In the genomic region with DNA sequence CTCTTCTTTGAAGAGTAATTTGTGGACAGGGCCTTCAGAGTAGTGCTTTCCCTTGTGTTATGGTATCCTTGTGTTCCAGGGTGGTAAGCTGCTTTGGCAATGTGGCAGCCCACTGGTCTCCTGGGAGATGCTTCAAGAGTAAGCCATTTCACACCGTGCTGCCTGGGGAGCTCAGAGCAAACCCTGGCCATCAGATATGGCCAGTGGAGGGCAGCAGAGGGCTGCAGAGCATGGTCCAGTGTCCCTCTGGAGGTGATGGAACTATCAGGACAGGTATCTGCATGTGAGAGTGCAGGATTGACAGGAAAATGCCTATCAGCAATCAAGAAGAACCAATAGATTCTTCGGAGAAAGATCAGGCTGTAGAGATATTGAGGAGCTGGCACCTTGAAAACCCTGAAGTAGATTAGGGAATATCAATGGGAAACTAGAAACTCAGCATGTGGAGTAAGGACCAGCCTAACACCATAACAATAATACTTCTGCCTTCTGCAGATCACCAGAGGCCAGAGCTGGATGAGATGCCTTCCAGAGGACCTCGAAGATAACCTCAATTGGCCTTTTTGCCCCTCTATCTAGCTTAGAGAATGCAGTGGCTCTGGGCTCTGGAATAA, we compare ENCODE assay signal across 7 cellular contexts.
DNase-seq lines count a peak whose midpoint lies in the region; ATAC-seq, FAIRE-seq and TF ChIP-seq lines count a peak whose summit lies in the region.

No MANE protein-coding gene starts in this region.

- FAIRE-seq in bronchial epithelial cell (lab: Jason Lieb, UNC) = peak; percentile 64

- no peaks in the 10 kb centered on the region for H3K9me3 Mint-ChIP-seq in activated T-helper 2 cell treated with anti-CD3 and anti-CD28 coated beads, Interferon-gamma antibody, Interleukin-2, Interleukin-4, amounts not matched to agents 10 μg/mL and 5 μg/mL and 100 μg/mL, durations not matched to agents 14 hours and 24 hours and 36 hours

- no peak overlapping the region for H3K4me3 ChIP-seq in bronchial epithelial cell (ENCODE audit: low read depth, low read length)

- H3K27ac Mint-ChIP-seq in activated T-helper 2 cell treated with anti-CD3 and anti-CD28 coated beads, Interferon-gamma antibody, Interleukin-2, Interleukin-4, amounts not matched to agents 10 μg/mL and 5 μg/mL and 100 μg/mL, durations not matched to agents 14 hours and 24 hours and 36 hours = no peak overlapping the region

- no peaks in the 10 kb centered on the region for H3K36me3 Mint-ChIP-seq in activated T-helper 2 cell treated with anti-CD3 and anti-CD28 coated beads, Interferon-gamma antibody, Interleukin-2, Interleukin-4, amounts not matched to agents 10 μg/mL and 5 μg/mL and 100 μg/mL, durations not matched to agents 14 hours and 24 hours and 36 hours (ENCODE audit: low read depth)

- DNase-seq in GM04504 (ENCODE audit: low read depth) (peak; percentile 1), NCI-H526 (lab: John Stamatoyannopoulos, UW) (peak; percentile 32 to 78), bronchial epithelial cell (ENCODE audit: low read depth) (peak; percentile 54), lung microvascular endothelial cell (ENCODE audit: low read depth in 2 of 2) (peak; percentile 41 to 76)
- no peak for DNase-seq in activated T-helper 2 cell treated with anti-CD3 and anti-CD28 coated beads, Interferon-gamma antibody, Interleukin-2, Interleukin-4, amounts not matched to agents 10 μg/mL and 5 μg/mL and 100 μg/mL, durations not matched to agents 14 hours and 24 hours and 36 hours (ENCODE audit: low spot score)

- intact Hi-C loops in activated T-helper 2 cell treated with anti-CD3 and anti-CD28 coated beads, Interferon-gamma antibody, Interleukin-2, Interleukin-4, amounts not matched to agents 10 μg/mL and 5 μg/mL and 100 μg/mL, durations not matched to agents 14 hours and 24 hours and 36 hours (cut with micrococcal nuclease) = loop anchor here (5.0 to 10.0 kb wide), 2 partner anchors 193 to 415 kb away; partner anchors contain the start of gene RNF20

- no peaks in the 10 kb centered on the region for H3K27me3 ChIP-seq in bronchial epithelial cell (ENCODE audit: control insufficient read depth, insufficient read depth, low read length)

- TF ChIP-seq CTCF in bronchial epithelial cell (IDR thresholded peaks at IDR 0.05; ENCODE audit: insufficient read depth, low read length, severe bottlenecking) = peak; percentile 90

- H3K4me1 Mint-ChIP-seq in activated T-helper 2 cell treated with anti-CD3 and anti-CD28 coated beads, Interferon-gamma antibody, Interleukin-2, Interleukin-4, amounts not matched to agents 10 μg/mL and 5 μg/mL and 100 μg/mL, durations not matched to agents 14 hours and 24 hours and 36 hours (ENCODE audit: low read depth) = no peaks in the 10 kb centered on the region

- no peak overlapping the region for H3K4me3 Mint-ChIP-seq in activated T-helper 2 cell treated with anti-CD3 and anti-CD28 coated beads, Interferon-gamma antibody, Interleukin-2, Interleukin-4, amounts not matched to agents 10 μg/mL and 5 μg/mL and 100 μg/mL, durations not matched to agents 14 hours and 24 hours and 36 hours (ENCODE audit: low read depth)

- H3K36me3 ChIP-seq in bronchial epithelial cell (ENCODE audit: control insufficient read depth, insufficient read depth, low read length) = no peaks in the 10 kb centered on the region

- ATAC-seq in GM19455 (IDR thresholded peaks at IDR 0.05; ENCODE audit: unreplicated experiment) = peak; percentile 77
- peak; percentile 72 for ATAC-seq in HG03442 (IDR thresholded peaks at IDR 0.05; ENCODE audit: unreplicated experiment)

- no peaks in the 10 kb centered on the region for H3K27me3 Mint-ChIP-seq in activated T-helper 2 cell treated with anti-CD3 and anti-CD28 coated beads, Interferon-gamma antibody, Interleukin-2, Interleukin-4, amounts not matched to agents 10 μg/mL and 5 μg/mL and 100 μg/mL, durations not matched to agents 14 hours and 24 hours and 36 hours (ENCODE audit: low read depth)
